ENCODE assay signal across 15 cellular contexts in the genomic region with DNA sequence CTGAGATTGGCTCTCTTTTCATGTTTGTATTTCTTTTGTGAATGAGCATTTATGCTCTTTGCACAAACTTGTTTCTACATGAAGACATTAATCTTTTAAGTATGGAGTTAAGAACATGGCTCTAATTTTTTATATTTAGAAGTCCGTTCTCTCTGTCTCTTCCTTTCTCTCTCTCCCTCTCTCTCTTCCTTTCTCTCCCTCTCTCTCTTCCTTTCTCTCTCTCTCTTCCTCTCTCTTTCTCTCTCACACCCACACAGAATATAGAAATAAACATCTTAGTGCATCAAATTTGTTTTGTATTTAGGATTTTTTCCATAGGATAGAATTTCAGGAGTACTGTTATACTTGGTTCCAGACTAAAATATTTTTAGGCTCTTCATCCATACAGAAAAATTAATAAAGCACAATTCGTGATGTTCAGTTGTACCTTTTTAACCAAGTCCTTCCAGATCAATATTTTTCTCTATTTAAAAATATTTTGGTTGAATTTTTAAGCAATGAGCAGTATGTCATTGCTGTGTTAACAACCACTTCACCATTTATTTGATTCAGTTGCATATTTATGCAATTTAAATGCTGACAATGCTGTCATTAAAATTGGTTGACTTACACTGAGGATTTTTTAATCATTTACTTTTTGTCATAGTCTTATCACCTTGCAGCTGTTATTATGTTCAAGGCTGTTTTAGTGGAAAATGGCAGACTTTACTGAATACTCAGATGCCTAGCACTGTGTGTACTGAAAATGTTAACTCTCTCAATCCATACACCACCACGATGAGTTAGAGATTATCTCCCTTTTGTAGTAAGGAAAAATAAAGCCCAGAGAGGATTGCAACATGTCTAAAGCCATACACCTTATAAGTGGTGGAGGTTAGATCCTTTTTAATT.
A peak's percentile ranks its signal among the peaks of the same experiment; 100 is the strongest.
DNase-seq lines count a peak whose midpoint lies in the region; ATAC-seq and TF ChIP-seq lines count a peak whose summit lies in the region.
"Had no signal": no experiment of that assay in that cellular context is flagged by ENCODE, and none has a peak within 500 bp of the region (broad histone marks: within the 10 kb centered on the region; RNA-seq: fewer than 3 reads in every experiment).

No MANE protein-coding gene starts in this region.

- no peak overlapping the region for H3K9ac ChIP-seq in endodermal cell (ENCODE audit: extremely low read depth, low read length, poor library complexity, severe bottlenecking)
- H3K9ac ChIP-seq: GM23248 had no signal

- peak overlapping the region; percentile 59 for H3K27ac Mint-ChIP-seq in activated T-cell treated with anti-CD3 and anti-CD28 coated beads, Interleukin-2, amount 50 U/mL, for 72 hours
- H3K27ac Mint-ChIP-seq in mesothelial cell of epicardium, result peak overlapping the region; percentile 47
- no peak overlapping the region for H3K27ac Mint-ChIP-seq in endodermal cell
- H3K27ac Mint-ChIP-seq: CD4-positive, alpha-beta T cell had no signal

- no peak overlapping the region for H3K4me3 Mint-ChIP-seq in activated T-cell treated with anti-CD3 and anti-CD28 coated beads, Interleukin-2, amount 50 U/mL, for 72 hours
- H3K4me3 Mint-ChIP-seq in mesothelial cell of epicardium (no peak overlapping the region), endodermal cell (no peak overlapping the region)
- H3K4me3 Mint-ChIP-seq: CD4-positive, alpha-beta T cell had no signal

- TF ChIP-seq CTCF in body of pancreas (IDR thresholded peaks at IDR 0.05) (no peak), mesothelial cell of epicardium (IDR thresholded peaks at IDR 0.05; ENCODE audit: unreplicated experiment) (no peak), endodermal cell (conservative IDR thresholded peaks at IDR 0.05) (no peak)

- H3K4me1 ChIP-seq in body of pancreas (peaks cover 43% of the 10 kb centered on the region), endodermal cell (ENCODE audit: control insufficient read depth, insufficient read depth, low read length) (no peaks in the 10 kb centered on the region)
- H3K4me1 ChIP-seq: A549 had no signal

- TF ChIP-seq POLR2A in body of pancreas (IDR thresholded peaks at IDR 0.05), result no peak

- no peak for ATAC-seq in activated T-cell treated with anti-CD3 and anti-CD28 coated beads, Interleukin-2, amount 50 U/mL, for 72 hours (replicated peaks in 1 of 2)
- ATAC-seq in body of pancreas (peak; percentile 88), HG02588 (IDR thresholded peaks at IDR 0.05; ENCODE audit: unreplicated experiment) (no peak)
- ATAC-seq: A549 had no signal

- peaks cover under 1 to 4% of the 10 kb centered on the region in 2 donors for H3K36me3 Mint-ChIP-seq in activated T-cell treated with anti-CD3 and anti-CD28 coated beads, Interleukin-2, amount 50 U/mL, for 72 hours (ENCODE audit: insufficient read depth in 2 of 2)
- peaks cover 4% of the 10 kb centered on the region for H3K36me3 Mint-ChIP-seq in mesothelial cell of epicardium
- H3K36me3 Mint-ChIP-seq in endodermal cell (ENCODE audit: low read depth), result no peaks in the 10 kb centered on the region

- H3K27me3 ChIP-seq in body of pancreas (no peaks in the 10 kb centered on the region), endodermal cell (ENCODE audit: control insufficient read depth, insufficient read depth, low read length, poor library complexity, severe bottlenecking) (no peaks in the 10 kb centered on the region)

- no peaks in the 10 kb centered on the region for H3K9me3 ChIP-seq in body of pancreas
- H3K9me3 ChIP-seq in endodermal cell (ENCODE audit: control insufficient read depth, low read length), result no peaks in the 10 kb centered on the region
- H3K9me3 ChIP-seq: A549, Caco-2, HAP-1 had no signal

- H3K27ac ChIP-seq in body of pancreas (peak overlapping the region in 3 of 4 donors; percentile 0 to 52 (median 51)), endodermal cell (ENCODE audit: low read depth, low read length) (no peak overlapping the region)
- H3K27ac ChIP-seq: 22Rv1, A549, C4-2B, GM23248 had no signal

- intact Hi-C loops in body of pancreas (cut with DNase I), result no loop called here

- no peaks in the 10 kb centered on the region for H3K4me1 Mint-ChIP-seq in activated T-cell treated with anti-CD3 and anti-CD28 coated beads, Interleukin-2, amount 50 U/mL, for 72 hours (ENCODE audit: low read depth)
- H3K4me1 Mint-ChIP-seq in mesothelial cell of epicardium, result peaks cover 9% of the 10 kb centered on the region
- no peaks in the 10 kb centered on the region for H3K4me1 Mint-ChIP-seq in endodermal cell

- no peaks in the 10 kb centered on the region for H3K9me3 Mint-ChIP-seq in activated T-cell treated with anti-CD3 and anti-CD28 coated beads, Interleukin-2, amount 50 U/mL, for 72 hours
- H3K9me3 Mint-ChIP-seq in mesothelial cell of epicardium, result no peaks in the 10 kb centered on the region
- no peaks in the 10 kb centered on the region for H3K9me3 Mint-ChIP-seq in endodermal cell
- H3K9me3 Mint-ChIP-seq: CD4-positive, alpha-beta T cell had no signal

- H3K4me3 ChIP-seq in body of pancreas (no peak overlapping the region), endodermal cell (ENCODE audit: low read length) (no peak overlapping the region)
- H3K4me3 ChIP-seq: A549, GM23248, HAP-1 had no signal

- peaks cover 0 to 5% of the 10 kb centered on the region in 2 donors for H3K36me3 ChIP-seq in body of pancreas (replicated peaks in 1 of 2; ENCODE audit: insufficient read depth in 1 of 2, low read depth in 2 of 2)
- no peaks in the 10 kb centered on the region for H3K36me3 ChIP-seq in endodermal cell (ENCODE audit: control insufficient read depth, insufficient read depth, low read length)

- no peak for DNase-seq in activated T-cell treated with anti-CD3 and anti-CD28 coated beads, Interleukin-2, amount 50 U/mL, for 72 hours
- no peak for DNase-seq in activated T-cell treated with anti-CD3 and anti-CD28 coated beads for 4 hours
- no peak for DNase-seq in body of pancreas
- DNase-seq in mesothelial cell of epicardium (ENCODE audit: low spot score in 2 of 2, unreplicated experiment in 2 of 2), result no peak
- no peak for DNase-seq in endodermal cell
- DNase-seq in SIG-M5 treated with dmso at 0.1 percent for 504 hours (lab: John Stamatoyannopoulos, UW; ENCODE audit: unreplicated experiment), result no peak
- DNase-seq: AML-193; Caco-2; CD4-positive, alpha-beta T cell; GM23248 had no signal

- H3K27me3 Mint-ChIP-seq in activated T-cell treated with anti-CD3 and anti-CD28 coated beads, Interleukin-2, amount 50 U/mL, for 72 hours (ENCODE audit: low read depth), result no peaks in the 10 kb centered on the region
- H3K27me3 Mint-ChIP-seq in mesothelial cell of epicardium (ENCODE audit: low read depth) (no peaks in the 10 kb centered on the region), endodermal cell (ENCODE audit: insufficient read depth) (no peaks in the 10 kb centered on the region)
- H3K27me3 Mint-ChIP-seq: CD4-positive, alpha-beta T cell had no signal

- 35% methylated on average over 3 of the region's 3 CpGs for WGBS in body of pancreas, 2 donors
- WGBS in endodermal cell (ENCODE audit: insufficient coverage in 1 of 2, insufficient read length in 1 of 2), 2 experiments, result 87% methylated on average over 3 of the region's 3 CpGs; no CpG with 5 or more reads in 1 of the 2 experiments
